ENCODE assay signal across 1 cellular context in genomic region chr3:48465531-48466378, GRCh38.
TF ChIP-seq lines count a peak whose summit lies in the region.

No MANE protein-coding gene starts in this region.

TF ChIP-seq in HepG2, 621 proteins besides CTCF, POLR2A, EP300 and RAD21 (continued from another document and continues in another):
- TF ChIP-seq ZBTB40 (IDR thresholded peaks at IDR 0.05) (no peak), ZBTB40 (CRISPR knock-in tag; IDR thresholded peaks at IDR 0.05) (no peak), MEF2D (CRISPR knock-in tag; IDR thresholded peaks at IDR 0.05) (no peak; the same call in 1 of the 2 replicates), ZNF333 (CRISPR knock-in tag; IDR thresholded peaks at IDR 0.05; ENCODE audit: borderline replicate concordance) (no peak), ARNTL (CRISPR knock-in tag; IDR thresholded peaks at IDR 0.05) (no peak), ZNF83 (CRISPR knock-in tag; IDR thresholded peaks at IDR 0.05; ENCODE audit: borderline replicate concordance) (no peak), MEIS2 (CRISPR knock-in tag; IDR thresholded peaks at IDR 0.05) (no peak), PCBP1 (IDR thresholded peaks at IDR 0.05; ENCODE audit: borderline replicate concordance, low read depth, low read length) (no peak), ZNF879 (CRISPR knock-in tag; IDR thresholded peaks at IDR 0.05) (no peak), GTF2F1 (IDR thresholded peaks at IDR 0.05; ENCODE audit: low read length) (no peak), ZNF350 (CRISPR knock-in tag; IDR thresholded peaks at IDR 0.05; ENCODE audit: borderline replicate concordance, low read depth) (no peak), RORA (CRISPR knock-in tag; IDR thresholded peaks at IDR 0.05) (no peak), ZNF160 (CRISPR knock-in tag; IDR thresholded peaks at IDR 0.05) (no peak), SNAPC2 (CRISPR knock-in tag; IDR thresholded peaks at IDR 0.05) (0 out of 2 replicates have a peak, but pooled peaks have one; percentile 53), ZNF670 (CRISPR knock-in tag; IDR thresholded peaks at IDR 0.05; ENCODE audit: borderline replicate concordance) (no peak), FOSL1 (CRISPR knock-in tag; IDR thresholded peaks at IDR 0.05; ENCODE audit: borderline replicate concordance) (no peak), CENPBD1 (CRISPR knock-in tag; IDR thresholded peaks at IDR 0.05; ENCODE audit: borderline replicate concordance, low read depth) (no peak), ZNF337 (CRISPR knock-in tag; IDR thresholded peaks at IDR 0.05; ENCODE audit: borderline replicate concordance, low read depth) (no peak), MIER3 (CRISPR knock-in tag; IDR thresholded peaks at IDR 0.05; ENCODE audit: borderline replicate concordance) (no peak), GRHL1 (CRISPR knock-in tag; conservative IDR thresholded peaks at IDR 0.05) (no peak), ZKSCAN8 (CRISPR knock-in tag; IDR thresholded peaks at IDR 0.05; ENCODE audit: borderline replicate concordance) (peak; percentile 47; the same call in 1 of the 2 replicates), ZNF232 (CRISPR knock-in tag; IDR thresholded peaks at IDR 0.05; ENCODE audit: borderline replicate concordance) (no peak), HMGA1 (CRISPR knock-in tag; conservative IDR thresholded peaks at IDR 0.05) (no peak), ZNF282 (IDR thresholded peaks at IDR 0.05; ENCODE audit: partially characterized antibody) (no peak), ZNF746 (CRISPR knock-in tag; IDR thresholded peaks at IDR 0.05) (no peak), FLYWCH1 (CRISPR knock-in tag; IDR thresholded peaks at IDR 0.05) (no peak), PPARG (CRISPR knock-in tag; conservative IDR thresholded peaks at IDR 0.05) (0 out of 2 replicates have a peak, but pooled peaks have one; percentile 20), ZNF331 (CRISPR knock-in tag; IDR thresholded peaks at IDR 0.05) (peak; percentile 62; the same call in 1 of the 2 replicates), MAFF (IDR thresholded peaks at IDR 0.05; ENCODE audit: low read depth, low read length) (no peak; the same call in 1 of the 2 replicates), SMYD3 (CRISPR knock-in tag; IDR thresholded peaks at IDR 0.05) (no peak), ZSCAN25 (CRISPR knock-in tag; IDR thresholded peaks at IDR 0.05) (no peak)
- TF ChIP-seq, protein P1, sequence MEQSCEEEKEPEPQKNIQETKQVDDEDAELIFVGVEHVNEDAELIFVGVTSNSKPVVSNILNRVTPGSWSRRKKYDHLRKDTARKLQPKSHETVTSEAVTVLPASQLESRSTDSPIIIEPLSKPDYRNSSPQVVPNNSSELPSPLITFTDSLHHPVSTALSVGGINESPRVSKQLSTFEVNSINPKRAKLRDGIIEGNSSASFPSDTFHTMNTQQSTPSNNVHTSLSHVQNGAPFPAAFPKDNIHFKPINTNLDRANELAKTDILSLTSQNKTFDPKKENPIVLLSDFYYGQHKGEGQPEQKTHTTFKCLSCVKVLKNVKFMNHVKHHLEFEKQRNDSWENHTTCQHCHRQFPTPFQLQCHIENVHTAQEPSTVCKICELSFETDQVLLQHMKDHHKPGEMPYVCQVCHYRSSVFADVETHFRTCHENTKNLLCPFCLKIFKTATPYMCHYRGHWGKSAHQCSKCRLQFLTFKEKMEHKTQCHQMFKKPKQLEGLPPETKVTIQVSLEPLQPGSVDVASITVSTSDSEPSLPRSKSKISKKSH (CRISPR knock-in tag; IDR thresholded peaks at IDR 0.05; ENCODE audit: borderline replicate concordance), result no peak
- TF ChIP-seq, protein P2, sequence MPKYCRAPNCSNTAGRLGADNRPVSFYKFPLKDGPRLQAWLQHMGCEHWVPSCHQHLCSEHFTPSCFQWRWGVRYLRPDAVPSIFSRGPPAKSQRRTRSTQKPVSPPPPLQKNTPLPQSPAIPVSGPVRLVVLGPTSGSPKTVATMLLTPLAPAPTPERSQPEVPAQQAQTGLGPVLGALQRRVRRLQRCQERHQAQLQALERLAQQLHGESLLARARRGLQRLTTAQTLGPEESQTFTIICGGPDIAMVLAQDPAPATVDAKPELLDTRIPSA (CRISPR knock-in tag; IDR thresholded peaks at IDR 0.05; ENCODE audit: borderline replicate concordance), result no peak
- TF ChIP-seq, protein P3, sequence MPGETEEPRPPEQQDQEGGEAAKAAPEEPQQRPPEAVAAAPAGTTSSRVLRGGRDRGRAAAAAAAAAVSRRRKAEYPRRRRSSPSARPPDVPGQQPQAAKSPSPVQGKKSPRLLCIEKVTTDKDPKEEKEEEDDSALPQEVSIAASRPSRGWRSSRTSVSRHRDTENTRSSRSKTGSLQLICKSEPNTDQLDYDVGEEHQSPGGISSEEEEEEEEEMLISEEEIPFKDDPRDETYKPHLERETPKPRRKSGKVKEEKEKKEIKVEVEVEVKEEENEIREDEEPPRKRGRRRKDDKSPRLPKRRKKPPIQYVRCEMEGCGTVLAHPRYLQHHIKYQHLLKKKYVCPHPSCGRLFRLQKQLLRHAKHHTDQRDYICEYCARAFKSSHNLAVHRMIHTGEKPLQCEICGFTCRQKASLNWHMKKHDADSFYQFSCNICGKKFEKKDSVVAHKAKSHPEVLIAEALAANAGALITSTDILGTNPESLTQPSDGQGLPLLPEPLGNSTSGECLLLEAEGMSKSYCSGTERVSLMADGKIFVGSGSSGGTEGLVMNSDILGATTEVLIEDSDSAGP (CRISPR knock-in tag; IDR thresholded peaks at IDR 0.05; ENCODE audit: borderline replicate concordance), result peak; percentile 71
- TF ChIP-seq, protein P4, sequence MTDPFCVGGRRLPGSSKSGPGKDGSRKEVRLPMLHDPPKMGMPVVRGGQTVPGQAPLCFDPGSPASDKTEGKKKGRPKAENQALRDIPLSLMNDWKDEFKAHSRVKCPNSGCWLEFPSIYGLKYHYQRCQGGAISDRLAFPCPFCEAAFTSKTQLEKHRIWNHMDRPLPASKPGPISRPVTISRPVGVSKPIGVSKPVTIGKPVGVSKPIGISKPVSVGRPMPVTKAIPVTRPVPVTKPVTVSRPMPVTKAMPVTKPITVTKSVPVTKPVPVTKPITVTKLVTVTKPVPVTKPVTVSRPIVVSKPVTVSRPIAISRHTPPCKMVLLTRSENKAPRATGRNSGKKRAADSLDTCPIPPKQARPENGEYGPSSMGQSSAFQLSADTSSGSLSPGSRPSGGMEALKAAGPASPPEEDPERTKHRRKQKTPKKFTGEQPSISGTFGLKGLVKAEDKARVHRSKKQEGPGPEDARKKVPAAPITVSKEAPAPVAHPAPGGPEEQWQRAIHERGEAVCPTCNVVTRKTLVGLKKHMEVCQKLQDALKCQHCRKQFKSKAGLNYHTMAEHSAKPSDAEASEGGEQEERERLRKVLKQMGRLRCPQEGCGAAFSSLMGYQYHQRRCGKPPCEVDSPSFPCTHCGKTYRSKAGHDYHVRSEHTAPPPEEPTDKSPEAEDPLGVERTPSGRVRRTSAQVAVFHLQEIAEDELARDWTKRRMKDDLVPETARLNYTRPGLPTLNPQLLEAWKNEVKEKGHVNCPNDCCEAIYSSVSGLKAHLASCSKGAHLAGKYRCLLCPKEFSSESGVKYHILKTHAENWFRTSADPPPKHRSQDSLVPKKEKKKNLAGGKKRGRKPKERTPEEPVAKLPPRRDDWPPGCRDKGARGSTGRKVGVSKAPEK (CRISPR knock-in tag; IDR thresholded peaks at IDR 0.05; ENCODE audit: borderline replicate concordance), result no peak
- TF ChIP-seq, protein P5, sequence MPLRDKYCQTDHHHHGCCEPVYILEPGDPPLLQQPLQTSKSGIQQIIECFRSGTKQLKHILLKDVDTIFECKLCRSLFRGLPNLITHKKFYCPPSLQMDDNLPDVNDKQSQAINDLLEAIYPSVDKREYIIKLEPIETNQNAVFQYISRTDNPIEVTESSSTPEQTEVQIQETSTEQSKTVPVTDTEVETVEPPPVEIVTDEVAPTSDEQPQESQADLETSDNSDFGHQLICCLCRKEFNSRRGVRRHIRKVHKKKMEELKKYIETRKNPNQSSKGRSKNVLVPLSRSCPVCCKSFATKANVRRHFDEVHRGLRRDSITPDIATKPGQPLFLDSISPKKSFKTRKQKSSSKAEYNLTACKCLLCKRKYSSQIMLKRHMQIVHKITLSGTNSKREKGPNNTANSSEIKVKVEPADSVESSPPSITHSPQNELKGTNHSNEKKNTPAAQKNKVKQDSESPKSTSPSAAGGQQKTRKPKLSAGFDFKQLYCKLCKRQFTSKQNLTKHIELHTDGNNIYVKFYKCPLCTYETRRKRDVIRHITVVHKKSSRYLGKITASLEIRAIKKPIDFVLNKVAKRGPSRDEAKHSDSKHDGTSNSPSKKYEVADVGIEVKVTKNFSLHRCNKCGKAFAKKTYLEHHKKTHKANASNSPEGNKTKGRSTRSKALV (CRISPR knock-in tag; IDR thresholded peaks at IDR 0.05), result no peak
- TF ChIP-seq, protein P6, sequence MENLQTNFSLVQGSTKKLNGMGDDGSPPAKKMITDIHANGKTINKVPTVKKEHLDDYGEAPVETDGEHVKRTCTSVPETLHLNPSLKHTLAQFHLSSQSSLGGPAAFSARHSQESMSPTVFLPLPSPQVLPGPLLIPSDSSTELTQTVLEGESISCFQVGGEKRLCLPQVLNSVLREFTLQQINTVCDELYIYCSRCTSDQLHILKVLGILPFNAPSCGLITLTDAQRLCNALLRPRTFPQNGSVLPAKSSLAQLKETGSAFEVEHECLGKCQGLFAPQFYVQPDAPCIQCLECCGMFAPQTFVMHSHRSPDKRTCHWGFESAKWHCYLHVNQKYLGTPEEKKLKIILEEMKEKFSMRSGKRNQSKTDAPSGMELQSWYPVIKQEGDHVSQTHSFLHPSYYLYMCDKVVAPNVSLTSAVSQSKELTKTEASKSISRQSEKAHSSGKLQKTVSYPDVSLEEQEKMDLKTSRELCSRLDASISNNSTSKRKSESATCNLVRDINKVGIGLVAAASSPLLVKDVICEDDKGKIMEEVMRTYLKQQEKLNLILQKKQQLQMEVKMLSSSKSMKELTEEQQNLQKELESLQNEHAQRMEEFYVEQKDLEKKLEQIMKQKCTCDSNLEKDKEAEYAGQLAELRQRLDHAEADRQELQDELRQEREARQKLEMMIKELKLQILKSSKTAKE (CRISPR knock-in tag; IDR thresholded peaks at IDR 0.05; ENCODE audit: borderline replicate concordance), result no peak
